1 cellular context compared by ENCODE assay signal in the genomic region with DNA sequence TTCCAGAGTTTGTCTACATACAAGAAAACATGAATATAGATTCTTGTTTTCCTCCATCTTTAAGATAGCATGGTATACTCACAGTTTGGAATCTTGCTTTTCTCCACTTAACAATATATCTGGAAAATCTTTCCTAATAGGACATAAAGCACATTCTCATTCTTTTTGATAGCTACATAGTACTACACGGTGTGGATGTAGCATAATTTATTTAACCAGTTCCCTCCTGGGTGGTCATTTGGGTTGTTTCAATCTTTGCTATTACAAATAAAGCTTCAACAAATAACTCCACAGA.
TF ChIP-seq lines count a peak whose summit lies in the region.

No MANE protein-coding gene starts in this region.

TF ChIP-seq in K562, 482 proteins besides CTCF, POLR2A, EP300 and RAD21 (continues in another document):
- TF ChIP-seq SMAD3 (CRISPR knock-in tag; conservative IDR thresholded peaks at IDR 0.05) (no peak), BDP1 (IDR thresholded peaks at IDR 0.05; ENCODE audit: insufficient read depth, insufficient read length) (no peak), SRSF1 (IDR thresholded peaks at IDR 0.05; ENCODE audit: low read depth, low read length) (no peak), THAP7 (CRISPR knock-in tag; IDR thresholded peaks at IDR 0.05) (no peak), ZNF584 (CRISPR knock-in tag; IDR thresholded peaks at IDR 0.05; ENCODE audit: low read depth) (peak; percentile 71; the same call in 1 of the 2 replicates), ZFX (CRISPR knock-in tag; IDR thresholded peaks at IDR 0.05) (no peak), SMARCE1 (IDR thresholded peaks at IDR 0.05) (no peak), KDM1A (IDR thresholded peaks at IDR 0.05) (no peak), PHF21A (IDR thresholded peaks at IDR 0.05; ENCODE audit: borderline replicate concordance, low read depth) (no peak), PURB (CRISPR knock-in tag; IDR thresholded peaks at IDR 0.05; ENCODE audit: low read depth) (no peak), CHD1 (IDR thresholded peaks at IDR 0.05; ENCODE audit: low read length) (no peak), NCOA6 (IDR thresholded peaks at IDR 0.05) (no peak), PYGO2 (tag; IDR thresholded peaks at IDR 0.05) (no peak), ZKSCAN1 (IDR thresholded peaks at IDR 0.05; ENCODE audit: low read depth, low read length) (no peak), CREB5 (CRISPR knock-in tag; IDR thresholded peaks at IDR 0.05) (no peak), ZNF830 (CRISPR knock-in tag; IDR thresholded peaks at IDR 0.05) (no peak), ELK3 (CRISPR knock-in tag; IDR thresholded peaks at IDR 0.05) (no peak), FOXJ2 (tag; IDR thresholded peaks at IDR 0.05) (peak; percentile 7; the same call in 1 of the 2 replicates), ASH1L (IDR thresholded peaks at IDR 0.05; ENCODE audit: borderline replicate concordance, low read depth, partially characterized antibody) (no peak), MXD1 (CRISPR knock-in tag; IDR thresholded peaks at IDR 0.05; ENCODE audit: borderline replicate concordance, poor library complexity, severe bottlenecking) (no peak), ELF1 (tag; IDR thresholded peaks at IDR 0.05) (no peak), ZBTB17 (CRISPR knock-in tag; IDR thresholded peaks at IDR 0.05) (peak; percentile 10; the same call in 1 of the 2 replicates), KDM5B (IDR thresholded peaks at IDR 0.05; ENCODE audit: insufficient replicate concordance, low read depth, low read length) (no peak), RBM14 (IDR thresholded peaks at IDR 0.05; ENCODE audit: borderline replicate concordance, insufficient read depth, low read depth, low read length) (no peak), ZNF212 (CRISPR knock-in tag; IDR thresholded peaks at IDR 0.05) (no peak), ETV5 (CRISPR knock-in tag; IDR thresholded peaks at IDR 0.05; ENCODE audit: low read depth) (no peak), MTA3 (IDR thresholded peaks at IDR 0.05; ENCODE audit: borderline replicate concordance) (no peak), HDAC8 (tag; IDR thresholded peaks at IDR 0.05) (no peak), MYBL2 (IDR thresholded peaks at IDR 0.05; ENCODE audit: low read depth) (no peak), MYBL2 (CRISPR knock-in tag; IDR thresholded peaks at IDR 0.05; ENCODE audit: borderline replicate concordance) (no peak), PTTG1 (tag; IDR thresholded peaks at IDR 0.05; ENCODE audit: low read depth) (no peak), CSDE1 (IDR thresholded peaks at IDR 0.05) (no peak), ZBTB11 (CRISPR knock-in tag; IDR thresholded peaks at IDR 0.05) (no peak), FOSL1 (tag; conservative IDR thresholded peaks at IDR 0.05) (peak; percentile 60; the same call in 1 of the 2 replicates), ZBTB5 (IDR thresholded peaks at IDR 0.05) (no peak), TCF7L2 (IDR thresholded peaks at IDR 0.05; ENCODE audit: low read depth, low read length) (no peak), KLF1 (tag; IDR thresholded peaks at IDR 0.05) (no peak), HMGXB4 (CRISPR knock-in tag; IDR thresholded peaks at IDR 0.05) (no peak)
- TF ChIP-seq, protein P1, sequence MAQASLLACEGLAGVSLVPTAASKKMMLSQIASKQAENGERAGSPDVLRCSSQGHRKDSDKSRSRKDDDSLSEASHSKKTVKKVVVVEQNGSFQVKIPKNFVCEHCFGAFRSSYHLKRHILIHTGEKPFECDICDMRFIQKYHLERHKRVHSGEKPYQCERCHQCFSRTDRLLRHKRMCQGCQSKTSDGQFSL (CRISPR knock-in tag; IDR thresholded peaks at IDR 0.05): no peak
- TF ChIP-seq, protein P1 (tag; IDR thresholded peaks at IDR 0.05): no peak
- TF ChIP-seq, protein P2, sequence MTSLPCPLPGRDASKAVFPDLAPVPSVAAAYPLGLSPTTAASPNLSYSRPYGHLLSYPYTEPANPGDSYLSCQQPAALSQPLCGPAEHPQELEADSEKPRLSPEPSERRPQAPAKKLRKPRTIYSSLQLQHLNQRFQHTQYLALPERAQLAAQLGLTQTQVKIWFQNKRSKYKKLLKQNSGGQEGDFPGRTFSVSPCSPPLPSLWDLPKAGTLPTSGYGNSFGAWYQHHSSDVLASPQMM (CRISPR knock-in tag; IDR thresholded peaks at IDR 0.05): no peak
- TF ChIP-seq, protein P3, sequence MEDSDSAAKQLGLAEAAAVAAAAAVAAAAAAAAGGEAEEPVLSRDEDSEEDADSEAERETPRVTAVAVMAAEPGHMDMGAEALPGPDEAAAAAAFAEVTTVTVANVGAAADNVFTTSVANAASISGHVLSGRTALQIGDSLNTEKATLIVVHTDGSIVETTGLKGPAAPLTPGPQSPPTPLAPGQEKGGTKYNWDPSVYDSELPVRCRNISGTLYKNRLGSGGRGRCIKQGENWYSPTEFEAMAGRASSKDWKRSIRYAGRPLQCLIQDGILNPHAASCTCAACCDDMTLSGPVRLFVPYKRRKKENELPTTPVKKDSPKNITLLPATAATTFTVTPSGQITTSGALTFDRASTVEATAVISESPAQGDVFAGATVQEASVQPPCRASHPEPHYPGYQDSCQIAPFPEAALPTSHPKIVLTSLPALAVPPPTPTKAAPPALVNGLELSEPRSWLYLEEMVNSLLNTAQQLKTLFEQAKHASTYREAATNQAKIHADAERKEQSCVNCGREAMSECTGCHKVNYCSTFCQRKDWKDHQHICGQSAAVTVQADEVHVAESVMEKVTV (CRISPR knock-in tag; IDR thresholded peaks at IDR 0.05): 0 out of 2 replicates have a peak, but pooled peaks have one; percentile 17
- TF ChIP-seq, protein P4, sequence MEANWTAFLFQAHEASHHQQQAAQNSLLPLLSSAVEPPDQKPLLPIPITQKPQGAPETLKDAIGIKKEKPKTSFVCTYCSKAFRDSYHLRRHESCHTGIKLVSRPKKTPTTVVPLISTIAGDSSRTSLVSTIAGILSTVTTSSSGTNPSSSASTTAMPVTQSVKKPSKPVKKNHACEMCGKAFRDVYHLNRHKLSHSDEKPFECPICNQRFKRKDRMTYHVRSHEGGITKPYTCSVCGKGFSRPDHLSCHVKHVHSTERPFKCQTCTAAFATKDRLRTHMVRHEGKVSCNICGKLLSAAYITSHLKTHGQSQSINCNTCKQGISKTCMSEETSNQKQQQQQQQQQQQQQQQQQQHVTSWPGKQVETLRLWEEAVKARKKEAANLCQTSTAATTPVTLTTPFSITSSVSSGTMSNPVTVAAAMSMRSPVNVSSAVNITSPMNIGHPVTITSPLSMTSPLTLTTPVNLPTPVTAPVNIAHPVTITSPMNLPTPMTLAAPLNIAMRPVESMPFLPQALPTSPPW (CRISPR knock-in tag; IDR thresholded peaks at IDR 0.05): no peak
- TF ChIP-seq, protein P5, sequence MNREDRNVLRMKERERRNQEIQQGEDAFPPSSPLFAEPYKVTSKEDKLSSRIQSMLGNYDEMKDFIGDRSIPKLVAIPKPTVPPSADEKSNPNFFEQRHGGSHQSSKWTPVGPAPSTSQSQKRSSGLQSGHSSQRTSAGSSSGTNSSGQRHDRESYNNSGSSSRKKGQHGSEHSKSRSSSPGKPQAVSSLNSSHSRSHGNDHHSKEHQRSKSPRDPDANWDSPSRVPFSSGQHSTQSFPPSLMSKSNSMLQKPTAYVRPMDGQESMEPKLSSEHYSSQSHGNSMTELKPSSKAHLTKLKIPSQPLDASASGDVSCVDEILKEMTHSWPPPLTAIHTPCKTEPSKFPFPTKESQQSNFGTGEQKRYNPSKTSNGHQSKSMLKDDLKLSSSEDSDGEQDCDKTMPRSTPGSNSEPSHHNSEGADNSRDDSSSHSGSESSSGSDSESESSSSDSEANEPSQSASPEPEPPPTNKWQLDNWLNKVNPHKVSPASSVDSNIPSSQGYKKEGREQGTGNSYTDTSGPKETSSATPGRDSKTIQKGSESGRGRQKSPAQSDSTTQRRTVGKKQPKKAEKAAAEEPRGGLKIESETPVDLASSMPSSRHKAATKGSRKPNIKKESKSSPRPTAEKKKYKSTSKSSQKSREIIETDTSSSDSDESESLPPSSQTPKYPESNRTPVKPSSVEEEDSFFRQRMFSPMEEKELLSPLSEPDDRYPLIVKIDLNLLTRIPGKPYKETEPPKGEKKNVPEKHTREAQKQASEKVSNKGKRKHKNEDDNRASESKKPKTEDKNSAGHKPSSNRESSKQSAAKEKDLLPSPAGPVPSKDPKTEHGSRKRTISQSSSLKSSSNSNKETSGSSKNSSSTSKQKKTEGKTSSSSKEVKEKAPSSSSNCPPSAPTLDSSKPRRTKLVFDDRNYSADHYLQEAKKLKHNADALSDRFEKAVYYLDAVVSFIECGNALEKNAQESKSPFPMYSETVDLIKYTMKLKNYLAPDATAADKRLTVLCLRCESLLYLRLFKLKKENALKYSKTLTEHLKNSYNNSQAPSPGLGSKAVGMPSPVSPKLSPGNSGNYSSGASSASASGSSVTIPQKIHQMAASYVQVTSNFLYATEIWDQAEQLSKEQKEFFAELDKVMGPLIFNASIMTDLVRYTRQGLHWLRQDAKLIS (CRISPR knock-in tag; IDR thresholded peaks at IDR 0.05): no peak
